In the genomic region with DNA sequence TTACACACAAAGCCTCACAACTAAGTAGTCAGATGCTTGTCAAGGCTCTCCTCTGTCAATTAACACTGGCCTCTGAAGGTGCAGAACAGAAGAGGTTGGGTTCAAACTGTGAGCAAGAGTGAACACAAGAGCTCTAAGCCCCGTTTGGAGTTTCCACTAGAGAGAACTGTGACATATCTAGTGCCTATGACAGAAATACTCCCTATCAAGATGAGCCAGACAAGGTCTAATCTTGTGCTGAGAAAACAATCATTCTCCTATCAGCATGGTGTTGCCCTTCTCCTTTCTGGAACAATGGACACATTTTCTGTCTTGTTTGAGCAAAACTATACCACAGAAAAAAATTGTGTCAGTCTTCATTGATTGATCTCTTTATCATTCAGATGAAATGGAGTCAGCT, we compare ENCODE assay signal across 10 cellular contexts.
"Had no signal": no experiment of that assay in that cellular context is flagged by ENCODE, and none has a peak within 500 bp of the region (broad histone marks: within the 10 kb centered on the region; RNA-seq: fewer than 3 reads in every experiment).

No MANE protein-coding gene starts in this region.

- H3K9me3 ChIP-seq: ovary, sigmoid colon had no signal

- H3K4me3 ChIP-seq: cardiac muscle cell, ovary, sigmoid colon had no signal

- H3K27me3 ChIP-seq: cardiac muscle cell, ovary, sigmoid colon had no signal

- H3K36me3 ChIP-seq: cardiac muscle cell, ovary, sigmoid colon had no signal

- DNase-seq: activated CD4-positive, CD25-positive, alpha-beta regulatory T cell treated with anti-CD3 and anti-CD28 coated beads, Interleukin-2, amount 50 U/mL, for 72 hours; activated naive CD4-positive, alpha-beta T cell; foreskin melanocyte; head of caudate nucleus; ovary; sigmoid colon; stimulated activated CD4-positive, alpha-beta T cell treated with anti-CD3 and anti-CD28 coated beads, Interleukin-2, amount 100 ng/mL, for 48 hours; T-helper 2 cell had no signal

- FAIRE-seq: TTC549 had no signal
